Comparison of ENCODE assay signal across 8 cellular contexts in the genomic region with DNA sequence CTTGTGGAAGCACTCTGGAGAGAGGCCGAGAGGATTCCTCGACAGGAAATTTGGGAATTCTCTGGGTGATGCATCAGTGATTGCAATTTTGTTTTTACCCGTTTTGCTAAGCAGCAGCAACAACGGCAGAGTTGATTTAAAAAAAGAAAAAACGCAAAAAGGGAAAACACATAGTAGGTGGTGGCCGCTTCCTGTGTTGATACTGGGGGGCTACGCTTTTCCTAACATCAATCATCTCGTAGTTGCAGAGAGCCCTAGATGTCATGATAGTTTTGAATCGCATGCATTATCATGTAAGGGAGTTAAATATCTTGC. TPM values are rescaled to one million over a fixed set of nuclear protein-coding genes. Genes with fewer than 3 reads are reported as not detected.
DNase-seq lines count a peak whose midpoint lies in the region; TF ChIP-seq lines count a peak whose summit lies in the region.

No MANE protein-coding gene starts in this region.

- H3K9me3 ChIP-seq in liver (ENCODE audit: control insufficient read depth in 4 of 4, low read length in 3 of 4): no peaks in the 10 kb centered on the region
- no peaks in the 10 kb centered on the region for H3K9me3 ChIP-seq in thyroid gland

- H3K4me3 ChIP-seq in liver (ENCODE audit: low read depth in 1 of 3, low read length in 3 of 3): peak overlapping the region; percentile 81 to 97 (median 92)
- peak overlapping the region in 2 of 3 donors; percentile 83 to 87 for H3K4me3 ChIP-seq in thyroid gland (replicated peaks in 1 of 3)

- H3K27me3 Mint-ChIP-seq in activated CD4-positive, alpha-beta T cell treated with anti-CD3 and anti-CD28 coated beads, Interleukin-2, amount 10 ng/mL, durations not matched to agents 7 days and 5 days: no peaks in the 10 kb centered on the region

- H3K27me3 ChIP-seq in liver (ENCODE audit: control insufficient read depth in 4 of 4, insufficient read depth in 4 of 4, low read length in 3 of 4): no peaks in the 10 kb centered on the region
- H3K27me3 ChIP-seq in thyroid gland: no peaks in the 10 kb centered on the region

- CTCF ChIA-PET in activated CD4-positive, alpha-beta T cell treated with anti-CD3 and anti-CD28 coated beads, Interleukin-2, amount 10 ng/mL, durations not matched to agents 7 days and 5 days (lab: Charles Lee): interaction anchor here (1.4 kb wide), 1 partner anchor 12 kb away, joined by 4 read pairs; no protein-coding TSS in a partner anchor

- peak overlapping the region; percentile 98 for H3K27ac Mint-ChIP-seq in activated CD4-positive, alpha-beta T cell treated with anti-CD3 and anti-CD28 coated beads, Interleukin-2, amount 10 ng/mL, durations not matched to agents 7 days and 5 days

- intact Hi-C loops in thyroid gland (cut with DNase I): no loop called here

- no peak for TF ChIP-seq RAD21 in liver (IDR thresholded peaks at IDR 0.05)

- DNase-seq in activated CD4-positive, alpha-beta T cell treated with anti-CD3 and anti-CD28 coated beads, Interleukin-2, amount 10 ng/mL, durations not matched to agents 7 days and 5 days: no peak
- DNase-seq in activated CD4-positive, alpha-beta T cell treated with anti-CD3 and anti-CD28 coated beads for 4 hours: no peak
- DNase-seq in thyroid gland (no peak), T-helper 9 cell (no peak), cortex of kidney (lab: John Stamatoyannopoulos, UW) (no peak), NCI-H146 (lab: John Stamatoyannopoulos, UW) (no peak)

- H3K27ac ChIP-seq in angular gyrus (ENCODE audit: low read depth, low read length) (peak overlapping the region; percentile 77), liver (ENCODE audit: low read depth in 1 of 2, low read length in 2 of 2) (peak overlapping the region; percentile 94 to 96), thyroid gland (peak overlapping the region; percentile 97 to 99 (median 98))

- 4% methylated on average over 9 of the region's 9 CpGs for WGBS in liver
- WGBS in thyroid gland, 2 donors: 7 to 13% methylated on average over 9 of the region's 9 CpGs

- H3K36me3 Mint-ChIP-seq in activated CD4-positive, alpha-beta T cell treated with anti-CD3 and anti-CD28 coated beads, Interleukin-2, amount 10 ng/mL, durations not matched to agents 7 days and 5 days (ENCODE audit: low read depth): peaks cover 17% of the 10 kb centered on the region

- TF ChIP-seq CTCF in liver (IDR thresholded peaks at IDR 0.05; ENCODE audit: low read depth, low read length, missing input control): no peak
- no peak for TF ChIP-seq CTCF in thyroid gland (IDR thresholded peaks at IDR 0.05)

- TF ChIP-seq POLR2A in thyroid gland (IDR thresholded peaks at IDR 0.05): no peak

- H3K4me1 ChIP-seq in liver (ENCODE audit: control insufficient read depth in 4 of 4, insufficient read depth in 4 of 4, low read length in 3 of 4): peaks cover 1 to 37% (median 33%) of the 10 kb centered on the region in 4 donors
- peaks cover 8 to 20% of the 10 kb centered on the region in 2 donors for H3K4me1 ChIP-seq in thyroid gland

- no peaks in the 10 kb centered on the region for H3K9me3 Mint-ChIP-seq in activated CD4-positive, alpha-beta T cell treated with anti-CD3 and anti-CD28 coated beads, Interleukin-2, amount 10 ng/mL, durations not matched to agents 7 days and 5 days

- peaks cover 35% of the 10 kb centered on the region for H3K4me1 Mint-ChIP-seq in activated CD4-positive, alpha-beta T cell treated with anti-CD3 and anti-CD28 coated beads, Interleukin-2, amount 10 ng/mL, durations not matched to agents 7 days and 5 days

- POLR2A ChIA-PET in activated CD4-positive, alpha-beta T cell treated with anti-CD3 and anti-CD28 coated beads, Interleukin-2, amount 10 ng/mL, durations not matched to agents 7 days and 5 days (lab: Charles Lee): no interaction called here

- H3K36me3 ChIP-seq in liver (ENCODE audit: control insufficient read depth in 4 of 4, insufficient read depth in 3 of 4, low read depth in 1 of 4, low read length in 3 of 4) (no peaks in the 10 kb centered on the region), thyroid gland (no peaks in the 10 kb centered on the region)

- peak overlapping the region; percentile 87 for H3K4me3 Mint-ChIP-seq in activated CD4-positive, alpha-beta T cell treated with anti-CD3 and anti-CD28 coated beads, Interleukin-2, amount 10 ng/mL, durations not matched to agents 7 days and 5 days

- H3K9ac ChIP-seq in liver (ENCODE audit: low read depth in 1 of 2, low read length in 2 of 2): peak overlapping the region in 1 of 2 donors; percentile 0

TF ChIP-seq in liver, 16 proteins besides CTCF, POLR2A, EP300 and RAD21:
- TF ChIP-seq, protein P1, sequence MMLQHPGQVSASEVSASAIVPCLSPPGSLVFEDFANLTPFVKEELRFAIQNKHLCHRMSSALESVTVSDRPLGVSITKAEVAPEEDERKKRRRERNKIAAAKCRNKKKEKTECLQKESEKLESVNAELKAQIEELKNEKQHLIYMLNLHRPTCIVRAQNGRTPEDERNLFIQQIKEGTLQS (IDR thresholded peaks at IDR 0.05): no peak
- TF ChIP-seq RXRA (IDR thresholded peaks at IDR 0.05): no peak

RNA-seq across cellular contexts. Expression of gene RBM43, which starts 0.3 kb away (rescaled TPM):
- total RNA-seq in activated CD4-positive, alpha-beta T cell treated with anti-CD3 and anti-CD28 coated beads, Interleukin-2, amount 10 ng/mL, durations not matched to agents 7 days and 5 days: 1 to 10 TPM; 6.9 to 8.2 TPM
- total RNA-seq in liver (1 to 10 TPM; 3.5 to 4.9 TPM), thyroid gland (10 to 100 TPM in 2 of 4 donors, 1 to 10 TPM in 2; 9.4 to 15.8 (median 10.2) TPM)
- polyA plus RNA-seq in liver: 1 to 10 TPM; 1.6 to 1.8 TPM

RNA-seq across cellular contexts. Expression of gene NMI, which starts 27.5 kb away (rescaled TPM):
- 10 to 100 TPM; 71.6 to 80.7 TPM for total RNA-seq in activated CD4-positive, alpha-beta T cell treated with anti-CD3 and anti-CD28 coated beads, Interleukin-2, amount 10 ng/mL, durations not matched to agents 7 days and 5 days
- total RNA-seq in liver (10 to 100 TPM; 12.6 to 15.2 TPM), thyroid gland (10 to 100 TPM; 11.4 to 14.6 (median 13.2) TPM)
- polyA plus RNA-seq in liver: 10 to 100 TPM in 1 of 2 donors, 1 to 10 TPM in 1; 8.6 to 13.1 TPM

Comparison
In these comparisons a context has a peak if more than half of its experiments do, and no peak if none do; other contexts are left out.
1. RNA of gene NMI, which starts 27.5 kb away (total RNA-seq): 71.6 to 80.7 TPM in activated CD4-positive, alpha-beta T cell treated with anti-CD3 and anti-CD28 coated beads, Interleukin-2, amount 10 ng/mL, durations not matched to agents 7 days and 5 days; 12.6 to 15.2 TPM in liver and 11.4 to 14.6 TPM in thyroid gland; every median in the first group is over 4 times any median in the second.
2. Peak in every context shown above with its lines, with median percentiles within 50 percentile points of each other: H3K27ac ChIP-seq.